Comparison of ENCODE assay signal across 18 cellular contexts in genomic region chr14:41022932-41023331, GRCh38.
DNase-seq lines count a peak whose midpoint lies in the region; ATAC-seq, FAIRE-seq and TF ChIP-seq lines count a peak whose summit lies in the region.
"Had no signal": no experiment of that assay in that cellular context is flagged by ENCODE, and none has a peak within 500 bp of the region (broad histone marks: within the 10 kb centered on the region; RNA-seq: fewer than 3 reads in every experiment).

No MANE protein-coding gene starts in this region.

- no peak for TF ChIP-seq RAD21 in Ishikawa (IDR thresholded peaks at IDR 0.05; ENCODE audit: low read depth)

- no peak overlapping the region for H3K4me3 ChIP-seq in PC-3 (ENCODE audit: low read length)
- no peak overlapping the region for H3K4me3 ChIP-seq in bronchial epithelial cell (ENCODE audit: low read depth, low read length)
- H3K4me3 ChIP-seq in mesenchymal stem cell (ENCODE audit: insufficient read depth in 1 of 2, low read depth in 1 of 2, low read length in 2 of 2): no peak overlapping the region
- H3K4me3 ChIP-seq: BLaER1, GM23248, HAP-1, SJCRH30 had no signal

- H3K18ac ChIP-seq in mesenchymal stem cell (ENCODE audit: low read depth in 1 of 2, low read length in 2 of 2): no peak overlapping the region

- no peak overlapping the region for H3K14ac ChIP-seq in mesenchymal stem cell (ENCODE audit: low read length in 2 of 2)

- no peak for TF ChIP-seq EP300 in Ishikawa (IDR thresholded peaks at IDR 0.05; ENCODE audit: borderline replicate concordance)

- H3K4me2 ChIP-seq in PC-3 (ENCODE audit: low read length): no peak overlapping the region
- no peak overlapping the region for H3K4me2 ChIP-seq in mesenchymal stem cell (ENCODE audit: low read length, poor library complexity, severe bottlenecking)
- H3K4me2 ChIP-seq: BLaER1 had no signal

- POLR2A ChIA-PET in PC-3 (lab: Charles Lee; ENCODE audit: unreplicated experiment): no interaction called here

- H3K23ac ChIP-seq in mesenchymal stem cell (ENCODE audit: low read length in 2 of 2): no peak overlapping the region

- WGBS in mesenchymal stem cell: 67% methylated on average over 1 of the region's 2 CpGs

- no peak overlapping the region for H2AK5ac ChIP-seq in mesenchymal stem cell (ENCODE audit: low read length, severe bottlenecking)

- no peaks in the 10 kb centered on the region for H4K20me1 ChIP-seq in PC-3 (ENCODE audit: low read length)
- H4K20me1 ChIP-seq: BLaER1 had no signal

- no peak overlapping the region for H4K8ac ChIP-seq in mesenchymal stem cell (ENCODE audit: low read length)

- H2BK15ac ChIP-seq in mesenchymal stem cell (ENCODE audit: low read depth, poor library complexity, severe bottlenecking): no peak overlapping the region

- H2BK120ac ChIP-seq in mesenchymal stem cell (ENCODE audit: low read depth, low read length): no peak overlapping the region

- H3K27me3 ChIP-seq in PC-3 (ENCODE audit: low read length) (no peaks in the 10 kb centered on the region), bronchial epithelial cell (ENCODE audit: control insufficient read depth, insufficient read depth, low read length) (no peaks in the 10 kb centered on the region), mesenchymal stem cell (ENCODE audit: control insufficient read depth in 1 of 2, insufficient read depth in 1 of 2, low read length in 2 of 2) (no peaks in the 10 kb centered on the region)
- H3K27me3 ChIP-seq: BLaER1, SJCRH30 had no signal

- no peak for FAIRE-seq in bronchial epithelial cell (lab: Jason Lieb, UNC)
- FAIRE-seq: GM12892, GM18507 had no signal

- H3K4ac ChIP-seq in mesenchymal stem cell (ENCODE audit: low read depth in 1 of 2, low read length in 2 of 2): no peak overlapping the region

- H3K9ac ChIP-seq in PC-3 (ENCODE audit: low read length): no peak overlapping the region
- no peak overlapping the region for H3K9ac ChIP-seq in mesenchymal stem cell (ENCODE audit: low read length)
- H3K9ac ChIP-seq: BLaER1, GM23248 had no signal

- H3K9me3 ChIP-seq in PC-3 (ENCODE audit: low read length) (no peaks in the 10 kb centered on the region), mesenchymal stem cell (ENCODE audit: control insufficient read depth, low read length) (no peaks in the 10 kb centered on the region)
- H3K9me3 ChIP-seq: BLaER1, HAP-1, SJCRH30 had no signal

- CTCF ChIA-PET in PC-3 (lab: Charles Lee): no interaction called here

- no peak overlapping the region for H2BK12ac ChIP-seq in mesenchymal stem cell (ENCODE audit: low read length in 2 of 2)

- intact Hi-C loops in PC-3 (cut with micrococcal nuclease): no loop called here

- H2BK5ac ChIP-seq in mesenchymal stem cell (ENCODE audit: low read depth, low read length, poor library complexity, severe bottlenecking): no peak overlapping the region

- H2AFZ ChIP-seq in PC-3 (ENCODE audit: low read length) (no peak overlapping the region), mesenchymal stem cell (ENCODE audit: low read depth, low read length) (no peak overlapping the region)
- H2AFZ ChIP-seq: GM23248 had no signal

- no peaks in the 10 kb centered on the region for H3K36me3 ChIP-seq in PC-3 (ENCODE audit: low read depth, low read length)
- H3K36me3 ChIP-seq in bronchial epithelial cell (ENCODE audit: control insufficient read depth, insufficient read depth, low read length): no peaks in the 10 kb centered on the region
- H3K36me3 ChIP-seq in mesenchymal stem cell (ENCODE audit: control insufficient read depth in 1 of 2, insufficient read depth in 2 of 2, low read depth in 1 of 2, low read length in 2 of 2): no peaks in the 10 kb centered on the region
- H3K36me3 ChIP-seq: BLaER1, HAP-1, SJCRH30 had no signal

- no peak for TF ChIP-seq POLR2A in erythroblast (IDR thresholded peaks at IDR 0.05; ENCODE audit: low read length)

- no peaks in the 10 kb centered on the region for H3K79me2 ChIP-seq in PC-3 (ENCODE audit: low read length)

- BruUV-seq in PC-3 (replicated peaks; lab: Mats Ljungman, UMichigan): no TSS peak

- H3K27ac ChIP-seq in PC-3 (ENCODE audit: low read length): no peak overlapping the region
- no peak overlapping the region for H3K27ac ChIP-seq in mesenchymal stem cell (ENCODE audit: low read length, poor library complexity, severe bottlenecking)
- H3K27ac ChIP-seq: BLaER1, GM23248, SJCRH30 had no signal

- no peaks in the 10 kb centered on the region for H3K4me1 ChIP-seq in PC-3 (ENCODE audit: insufficient read depth, low read length)
- no peaks in the 10 kb centered on the region for H3K4me1 ChIP-seq in mesenchymal stem cell (ENCODE audit: control insufficient read depth, insufficient read depth, low read depth, low read length)
- H3K4me1 ChIP-seq: BLaER1, HAP-1, SJCRH30 had no signal

- H3F3A ChIP-seq in PC-3 (ENCODE audit: low read length, unreplicated experiment): no peaks in the 10 kb centered on the region

- ATAC-seq in PC-3: no peak

- DNase-seq in PC-3 (peak; percentile 31), bronchial epithelial cell (ENCODE audit: low read depth) (peak; percentile 38), mesenchymal stem cell (peak; percentile 34), erythroblast (lab: John Stamatoyannopoulos, UW) (no peak), GF-D8 (lab: John Stamatoyannopoulos, UW) (no peak), NCI-H82 treated with DMSO at 0.1 percent for 48 hours (lab: John Stamatoyannopoulos, UW; ENCODE audit: unreplicated experiment) (no peak)
- DNase-seq: CD4-positive, alpha-beta memory T cell; GM23248; NCI-H1417 treated with DMSO at 0.1 percent for 48 hours; NCI-H1930; NCI-H446; NCI-H69; SJCRH30 had no signal

- H3K9me2 ChIP-seq in PC-3 (replicated peaks; ENCODE audit: low read length): no peaks in the 10 kb centered on the region

- no peaks in the 10 kb centered on the region for H3K79me1 ChIP-seq in mesenchymal stem cell (replicated peaks; ENCODE audit: low read length, poor library complexity, severe bottlenecking)

- no peak overlapping the region for H4K91ac ChIP-seq in mesenchymal stem cell (ENCODE audit: low read length)

- TF ChIP-seq CTCF in PC-3 (conservative IDR thresholded peaks at IDR 0.05; ENCODE audit: low read depth, low read length) (no peak), bronchial epithelial cell (IDR thresholded peaks at IDR 0.05; ENCODE audit: insufficient read depth, low read length, severe bottlenecking) (no peak)

TF ChIP-seq in Ishikawa, 13 proteins besides CTCF, POLR2A, EP300 and RAD21:
- TF ChIP-seq TCF12 (IDR thresholded peaks at IDR 0.05; ENCODE audit: low read depth): no peak
- TF ChIP-seq FOXM1 (IDR thresholded peaks at IDR 0.05; ENCODE audit: borderline replicate concordance, low read depth): no peak
- no peak for TF ChIP-seq TEAD4 (IDR thresholded peaks at IDR 0.05)
- peak; percentile 47; the same call in 1 of the 2 replicates for TF ChIP-seq CEBPB (IDR thresholded peaks at IDR 0.05)
- no peak for TF ChIP-seq REST (IDR thresholded peaks at IDR 0.05; ENCODE audit: low read depth)
- no peak for TF ChIP-seq YY1 (IDR thresholded peaks at IDR 0.05; ENCODE audit: low read depth)
- no peak for TF ChIP-seq USF1 (IDR thresholded peaks at IDR 0.05)
- no peak for TF ChIP-seq ZBTB7A (IDR thresholded peaks at IDR 0.05; ENCODE audit: low read depth)

Comparison
In these comparisons a context has a peak if more than half of its experiments do, and no peak if none do; other contexts are left out.
1. DNase-seq: peak in PC-3 (single experiment), bronchial epithelial cell (single experiment) and mesenchymal stem cell (single experiment); none in erythroblast (0 of 2), GF-D8 (single experiment) and NCI-H82 treated with DMSO at 0.1 percent for 48 hours (single experiment).